ENCODE assay signal across 20 cellular contexts in genomic region chr3:196803891-196804468, GRCh38.
DNase-seq lines count a peak whose midpoint lies in the region; ATAC-seq and TF ChIP-seq lines count a peak whose summit lies in the region.
"Had no signal": no experiment of that assay in that cellular context is flagged by ENCODE, and none has a peak within 500 bp of the region (broad histone marks: within the 10 kb centered on the region; RNA-seq: fewer than 3 reads in every experiment).

No MANE protein-coding gene starts in this region.

- H3K4me3 Mint-ChIP-seq in activated naive CD4-positive, alpha-beta T cell treated with anti-CD3 and anti-CD28 coated beads, Interleukin-2, amount 50 U/mL, for 24 hours: no peak overlapping the region
- H3K4me3 Mint-ChIP-seq in activated naive CD8-positive, alpha-beta T cell: no peak overlapping the region
- peak overlapping the region; percentile 2 for H3K4me3 Mint-ChIP-seq in stimulated activated naive CD8-positive, alpha-beta T cell treated with anti-CD3 and anti-CD28 coated beads, Interleukin-15, Interleukin-2, amounts not matched to agents 100 ng/mL and 50 ng/mL, for 24 hours
- no peak overlapping the region for H3K4me3 Mint-ChIP-seq in CD14-positive monocyte
- H3K4me3 Mint-ChIP-seq: neural progenitor cell had no signal

- DNase-seq in activated naive CD4-positive, alpha-beta T cell treated with Interleukin-2 at 50 U/mL for 16 hours: no peak
- DNase-seq in OCI-LY7 (ENCODE audit: low spot score): no peak
- no peak for DNase-seq in CD14-positive monocyte (ENCODE audit: low spot score)
- DNase-seq: activated CD8-positive, alpha-beta memory T cell treated with anti-CD3 and anti-CD28 coated beads, Interleukin-2, amount 50 U/mL, for 4 hours; body of pancreas; DMS153; effector CD4-positive, alpha-beta T cell; gastrocnemius medialis; IMR-90; islet precursor cell; NCI-H1417; NCI-H510A treated with DMSO at 0.1 percent for 48 hours; psoas muscle had no signal

- H3K36me3 Mint-ChIP-seq in activated naive CD4-positive, alpha-beta T cell treated with anti-CD3 and anti-CD28 coated beads, Interleukin-2, amount 50 U/mL, for 24 hours: peaks cover 9% of the 10 kb centered on the region
- H3K36me3 Mint-ChIP-seq in activated naive CD8-positive, alpha-beta T cell: peaks cover 12% of the 10 kb centered on the region
- peaks cover 59% of the 10 kb centered on the region for H3K36me3 Mint-ChIP-seq in stimulated activated naive CD8-positive, alpha-beta T cell treated with anti-CD3 and anti-CD28 coated beads, Interleukin-15, Interleukin-2, amounts not matched to agents 100 ng/mL and 50 ng/mL, for 24 hours (ENCODE audit: low read depth)
- H3K36me3 Mint-ChIP-seq in CD14-positive monocyte: peaks cover 63 to 83% of the 10 kb centered on the region in 2 donors

- TSS peak; percentile 45 for BruUV-seq in OCI-LY7 (replicated peaks; lab: Mats Ljungman, UMichigan)

- H3K9me3 ChIP-seq in OCI-LY7 (ENCODE audit: low read length): no peaks in the 10 kb centered on the region
- H3K9me3 ChIP-seq: body of pancreas, gastrocnemius medialis, psoas muscle had no signal

- H3K9me2 ChIP-seq in OCI-LY7 (ENCODE audit: insufficient read depth, low read length): no peaks in the 10 kb centered on the region

- no peaks in the 10 kb centered on the region for H4K20me1 ChIP-seq in OCI-LY7 (ENCODE audit: insufficient read depth, low read length)

- ATAC-seq in HG02798 (IDR thresholded peaks at IDR 0.05; ENCODE audit: poor library complexity, unreplicated experiment) (no peak), GM18870 (IDR thresholded peaks at IDR 0.05; ENCODE audit: unreplicated experiment) (no peak)
- ATAC-seq: activated CD4-positive, CD25-positive, alpha-beta regulatory T cell treated with anti-CD3 and anti-CD28 coated beads, Interleukin-2, amount 50 U/mL, for 24 hours; body of pancreas; gastrocnemius medialis; psoas muscle had no signal

- intact Hi-C loops in OCI-LY7 (cut with micrococcal nuclease; ENCODE audit: unreplicated experiment): no loop called here
- intact Hi-C loops in CD14-positive monocyte (cut with micrococcal nuclease): no loop called here

- peaks cover 25% of the 10 kb centered on the region for H3K4me1 Mint-ChIP-seq in activated naive CD4-positive, alpha-beta T cell treated with anti-CD3 and anti-CD28 coated beads, Interleukin-2, amount 50 U/mL, for 24 hours
- H3K4me1 Mint-ChIP-seq in activated naive CD8-positive, alpha-beta T cell (ENCODE audit: low read depth): peaks cover 21% of the 10 kb centered on the region
- peaks cover 16% of the 10 kb centered on the region for H3K4me1 Mint-ChIP-seq in stimulated activated naive CD8-positive, alpha-beta T cell treated with anti-CD3 and anti-CD28 coated beads, Interleukin-15, Interleukin-2, amounts not matched to agents 100 ng/mL and 50 ng/mL, for 24 hours (ENCODE audit: low read depth)
- no peaks in the 10 kb centered on the region for H3K4me1 Mint-ChIP-seq in CD14-positive monocyte
- H3K4me1 Mint-ChIP-seq: neural progenitor cell had no signal

- no peak overlapping the region for H3K4me2 ChIP-seq in OCI-LY7 (ENCODE audit: low read length)
- H3K4me2 ChIP-seq: neural progenitor cell had no signal

- H3K4me1 ChIP-seq in OCI-LY7 (ENCODE audit: insufficient read depth, low read length, poor library complexity, severe bottlenecking): peaks cover 9% of the 10 kb centered on the region
- H3K4me1 ChIP-seq: body of pancreas, gastrocnemius medialis, neural progenitor cell, psoas muscle had no signal

- TF ChIP-seq CTCF in OCI-LY7 (conservative IDR thresholded peaks at IDR 0.05; ENCODE audit: low read length) (no peak), CD14-positive monocyte (IDR thresholded peaks at IDR 0.05) (no peak)

- no peaks in the 10 kb centered on the region for H3K79me2 ChIP-seq in OCI-LY7 (ENCODE audit: insufficient read depth, low read depth, low read length)

- peak overlapping the region; percentile 30 for H3K27ac Mint-ChIP-seq in activated naive CD4-positive, alpha-beta T cell treated with anti-CD3 and anti-CD28 coated beads, Interleukin-2, amount 50 U/mL, for 24 hours
- H3K27ac Mint-ChIP-seq in activated naive CD8-positive, alpha-beta T cell: peak overlapping the region; percentile 67
- peak overlapping the region; percentile 82 for H3K27ac Mint-ChIP-seq in stimulated activated naive CD8-positive, alpha-beta T cell treated with anti-CD3 and anti-CD28 coated beads, Interleukin-15, Interleukin-2, amounts not matched to agents 100 ng/mL and 50 ng/mL, for 24 hours
- H3K27ac Mint-ChIP-seq in CD14-positive monocyte: no peak overlapping the region
- H3K27ac Mint-ChIP-seq: neural progenitor cell had no signal

- H3K27ac ChIP-seq in OCI-LY7 (ENCODE audit: low read depth, low read length, poor library complexity, severe bottlenecking): no peak overlapping the region
- H3K27ac ChIP-seq: body of pancreas, gastrocnemius medialis, neural progenitor cell, psoas muscle had no signal

- no peaks in the 10 kb centered on the region for H3K27me3 Mint-ChIP-seq in activated naive CD4-positive, alpha-beta T cell treated with anti-CD3 and anti-CD28 coated beads, Interleukin-2, amount 50 U/mL, for 24 hours
- no peaks in the 10 kb centered on the region for H3K27me3 Mint-ChIP-seq in activated naive CD8-positive, alpha-beta T cell
- H3K27me3 Mint-ChIP-seq in stimulated activated naive CD8-positive, alpha-beta T cell treated with anti-CD3 and anti-CD28 coated beads, Interleukin-15, Interleukin-2, amounts not matched to agents 100 ng/mL and 50 ng/mL, for 24 hours: no peaks in the 10 kb centered on the region
- peaks cover 0 to 2% (median 0%) of the 10 kb centered on the region in 3 donors for H3K27me3 Mint-ChIP-seq in CD14-positive monocyte (ENCODE audit: low read depth in 3 of 3)

- no peak overlapping the region for H2AFZ ChIP-seq in OCI-LY7 (ENCODE audit: low read length)
- H2AFZ ChIP-seq: neural progenitor cell had no signal

- H3K4me3 ChIP-seq in OCI-LY7 (ENCODE audit: low read depth, low read length, poor library complexity, severe bottlenecking): no peak overlapping the region
- H3K4me3 ChIP-seq: body of pancreas, gastrocnemius medialis, neural progenitor cell, psoas muscle had no signal

- no peaks in the 10 kb centered on the region for H3K9me3 Mint-ChIP-seq in activated naive CD4-positive, alpha-beta T cell treated with anti-CD3 and anti-CD28 coated beads, Interleukin-2, amount 50 U/mL, for 24 hours
- H3K9me3 Mint-ChIP-seq in activated naive CD8-positive, alpha-beta T cell (ENCODE audit: low read depth): no peaks in the 10 kb centered on the region
- H3K9me3 Mint-ChIP-seq in stimulated activated naive CD8-positive, alpha-beta T cell treated with anti-CD3 and anti-CD28 coated beads, Interleukin-15, Interleukin-2, amounts not matched to agents 100 ng/mL and 50 ng/mL, for 24 hours: no peaks in the 10 kb centered on the region
- H3K9me3 Mint-ChIP-seq in CD14-positive monocyte: no peaks in the 10 kb centered on the region
- H3K9me3 Mint-ChIP-seq: neural progenitor cell had no signal

- H3K36me3 ChIP-seq in OCI-LY7 (ENCODE audit: insufficient read depth, low read length): peaks cover 72% of the 10 kb centered on the region

- POLR2A ChIA-PET in OCI-LY7 (lab: Charles Lee): interaction anchor here (1.0 kb wide), 1 partner anchor 10 kb away, joined by 4 read pairs; no protein-coding TSS in a partner anchor

- CTCF ChIA-PET in OCI-LY7 (lab: Charles Lee; ENCODE audit: unreplicated experiment): no interaction called here

Comparison
In these comparisons a context has a peak if more than half of its experiments do, and no peak if none do; other contexts are left out.
1. H3K27ac Mint-ChIP-seq: peak in activated naive CD4-positive, alpha-beta T cell treated with anti-CD3 and anti-CD28 coated beads, Interleukin-2, amount 50 U/mL, for 24 hours (single experiment), activated naive CD8-positive, alpha-beta T cell (single experiment) and stimulated activated naive CD8-positive, alpha-beta T cell treated with anti-CD3 and anti-CD28 coated beads, Interleukin-15, Interleukin-2, amounts not matched to agents 100 ng/mL and 50 ng/mL, for 24 hours (single experiment); none in CD14-positive monocyte (0 of 7).